In the genomic region with DNA sequence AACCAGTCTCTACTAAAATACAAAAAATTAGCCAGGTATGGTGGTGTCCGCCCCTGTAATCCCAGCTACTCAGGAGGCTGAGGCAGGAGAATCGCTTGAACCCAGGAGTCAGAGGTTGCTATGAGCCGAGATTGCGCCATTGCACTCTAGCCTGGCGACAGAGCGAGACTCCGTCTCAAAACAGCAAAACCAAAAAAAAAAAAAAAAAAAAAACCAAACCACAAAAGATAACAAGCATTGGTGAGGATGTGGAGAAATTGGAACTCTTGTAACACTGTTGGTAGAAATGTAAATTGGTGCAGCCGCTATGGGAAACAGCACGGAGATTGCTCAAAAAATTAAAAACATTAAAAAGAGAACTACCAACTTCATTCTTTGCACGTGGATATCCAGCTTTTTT, we compare ENCODE assay signal across 19 cellular contexts.
DNase-seq lines count a peak whose midpoint lies in the region; ATAC-seq and TF ChIP-seq lines count a peak whose summit lies in the region.
"Had no signal": no experiment of that assay in that cellular context is flagged by ENCODE, and none has a peak within 500 bp of the region (broad histone marks: within the 10 kb centered on the region; RNA-seq: fewer than 3 reads in every experiment).

No MANE protein-coding gene starts in this region.

- no peak overlapping the region for H2AK5ac ChIP-seq in mesendoderm (ENCODE audit: low read length)

- H3K18ac ChIP-seq in mesendoderm (ENCODE audit: low read length), result no peak overlapping the region

- no peak for DNase-seq in activated naive CD4-positive, alpha-beta T cell treated with anti-CD3 and anti-CD28 coated beads, Interleukin-2, amount 50 U/mL, for 72 hours (ENCODE audit: low spot score in 2 of 2)
- DNase-seq in NB4 (ENCODE audit: low read depth) (peak; percentile 68), posterior vena cava (ENCODE audit: low spot score) (peak; percentile 35), ascending aorta (ENCODE audit: low spot score in 2 of 2) (no peak), NCI-H524 treated with DMSO at 0.1 percent for 48 hours (lab: John Stamatoyannopoulos, UW) (no peak), mesendoderm (no peak)
- peak; percentile 7 for DNase-seq in central memory CD4-positive, alpha-beta T cell
- DNase-seq: activated CD8-positive, alpha-beta memory T cell treated with anti-CD3 and anti-CD28 coated beads, Interleukin-2, amount 10 ng/mL, durations not matched to agents 7 days and 5 days; body of pancreas; cortex of kidney; DMS 273 treated with DMSO at 0.1 percent for 48 hours; GDM1; hypothalamus; NCI-H1694; stimulated activated CD4-positive, alpha-beta T cell treated with anti-CD3 and anti-CD28 coated beads, Interleukin-12 subunit alpha, Interleukin-12 subunit beta, amount 100 ng/mL, for 4 hours had no signal

- H4K5ac ChIP-seq in mesendoderm (ENCODE audit: low read length), result no peak overlapping the region

- H3K4me3 ChIP-seq in NB4 (ENCODE audit: low read depth, low read length) (no peak overlapping the region), ascending aorta (no peak overlapping the region), mesendoderm (ENCODE audit: low read length) (no peak overlapping the region)
- H3K4me3 ChIP-seq: body of pancreas, GM12878 had no signal

- no peak for TF ChIP-seq CTCF in NB4 (IDR thresholded peaks at IDR 0.05; ENCODE audit: low read depth, low read length)
- TF ChIP-seq CTCF in ascending aorta (IDR thresholded peaks at IDR 0.05), result no peak

- no peak overlapping the region for H2BK120ac ChIP-seq in mesendoderm (ENCODE audit: low read depth, low read length)

- H3K79me2 ChIP-seq in mesendoderm (ENCODE audit: control insufficient read depth, insufficient read depth, low read length), result peaks cover 5% of the 10 kb centered on the region

- H4K8ac ChIP-seq in mesendoderm (ENCODE audit: low read depth, low read length), result no peak overlapping the region

- H3K4me1 ChIP-seq in ascending aorta, result peaks cover 0 to 3% of the 10 kb centered on the region in 2 donors
- no peaks in the 10 kb centered on the region for H3K4me1 ChIP-seq in mesendoderm (ENCODE audit: control insufficient read depth, low read depth, low read length)
- H3K4me1 ChIP-seq: body of pancreas had no signal

- H3K4me1 Mint-ChIP-seq in activated naive CD4-positive, alpha-beta T cell treated with anti-CD3 and anti-CD28 coated beads, Interleukin-2, amount 50 U/mL, for 24 hours, result peaks cover 38% of the 10 kb centered on the region

- H3K9me3 ChIP-seq in ascending aorta, result no peaks in the 10 kb centered on the region
- H3K9me3 ChIP-seq: body of pancreas had no signal

- ATAC-seq in activated naive CD4-positive, alpha-beta T cell treated with anti-CD3 and anti-CD28 coated beads, Interleukin-2, amount 50 U/mL, for 72 hours, result no peak
- ATAC-seq: activated CD8-positive, alpha-beta memory T cell treated with anti-CD3 and anti-CD28 coated beads, Interleukin-2, amount 10 ng/mL, durations not matched to agents 7 days and 5 days; body of pancreas; GM12878 had no signal

- no peak overlapping the region for H3K23ac ChIP-seq in mesendoderm (ENCODE audit: low read length)

- peak overlapping the region; percentile 35 for H3K27ac Mint-ChIP-seq in activated naive CD4-positive, alpha-beta T cell treated with anti-CD3 and anti-CD28 coated beads, Interleukin-2, amount 50 U/mL, for 24 hours
- H3K27ac Mint-ChIP-seq in activated naive CD4-positive, alpha-beta T cell treated with anti-CD3 and anti-CD28 coated beads, Interleukin-2, amount 50 U/mL, for 72 hours, result no peak overlapping the region
- H3K27ac Mint-ChIP-seq: activated CD8-positive, alpha-beta memory T cell treated with anti-CD3 and anti-CD28 coated beads, Interleukin-2, amount 10 ng/mL, durations not matched to agents 7 days and 5 days had no signal

- no peaks in the 10 kb centered on the region for H3K9me3 Mint-ChIP-seq in activated naive CD4-positive, alpha-beta T cell treated with anti-CD3 and anti-CD28 coated beads, Interleukin-2, amount 50 U/mL, for 24 hours
- no peaks in the 10 kb centered on the region for H3K9me3 Mint-ChIP-seq in activated naive CD4-positive, alpha-beta T cell treated with anti-CD3 and anti-CD28 coated beads, Interleukin-2, amount 50 U/mL, for 72 hours
- H3K9me3 Mint-ChIP-seq: neural crest cell had no signal

- H3K36me3 ChIP-seq in ascending aorta (no peaks in the 10 kb centered on the region), mesendoderm (ENCODE audit: control insufficient read depth, insufficient read depth, low read length) (no peaks in the 10 kb centered on the region)

- H3K27me3 Mint-ChIP-seq in activated naive CD4-positive, alpha-beta T cell treated with anti-CD3 and anti-CD28 coated beads, Interleukin-2, amount 50 U/mL, for 24 hours, result no peaks in the 10 kb centered on the region
- H3K27me3 Mint-ChIP-seq: activated CD8-positive, alpha-beta memory T cell treated with anti-CD3 and anti-CD28 coated beads, Interleukin-2, amount 10 ng/mL, durations not matched to agents 7 days and 5 days had no signal

- H3K4me3 Mint-ChIP-seq in activated naive CD4-positive, alpha-beta T cell treated with anti-CD3 and anti-CD28 coated beads, Interleukin-2, amount 50 U/mL, for 24 hours, result no peak overlapping the region
- H3K4me3 Mint-ChIP-seq: activated CD8-positive, alpha-beta memory T cell treated with anti-CD3 and anti-CD28 coated beads, Interleukin-2, amount 10 ng/mL, durations not matched to agents 7 days and 5 days; neural crest cell had no signal

- peaks cover 2% of the 10 kb centered on the region for H3K36me3 Mint-ChIP-seq in activated naive CD4-positive, alpha-beta T cell treated with anti-CD3 and anti-CD28 coated beads, Interleukin-2, amount 50 U/mL, for 24 hours
- no peaks in the 10 kb centered on the region for H3K36me3 Mint-ChIP-seq in activated naive CD4-positive, alpha-beta T cell treated with anti-CD3 and anti-CD28 coated beads, Interleukin-2, amount 50 U/mL, for 72 hours
- H3K36me3 Mint-ChIP-seq: activated CD8-positive, alpha-beta memory T cell treated with anti-CD3 and anti-CD28 coated beads, Interleukin-2, amount 10 ng/mL, durations not matched to agents 7 days and 5 days had no signal

- no peak for TF ChIP-seq POLR2A in NB4 (IDR thresholded peaks at IDR 0.05; ENCODE audit: extremely low read depth, insufficient read length)

- H2BK15ac ChIP-seq in mesendoderm (replicated peaks; ENCODE audit: low read depth), result no peak overlapping the region

- H2BK5ac ChIP-seq in mesendoderm (ENCODE audit: low read length), result no peak overlapping the region

- H3K27me3 ChIP-seq in ascending aorta, result no peaks in the 10 kb centered on the region
- no peaks in the 10 kb centered on the region for H3K27me3 ChIP-seq in mesendoderm (ENCODE audit: insufficient read depth, low read length, poor library complexity)
- H3K27me3 ChIP-seq: body of pancreas had no signal

- H3K9ac ChIP-seq in mesendoderm (ENCODE audit: low read length), result no peak overlapping the region

- H3K4ac ChIP-seq in mesendoderm (ENCODE audit: low read depth, low read length), result no peak overlapping the region

- H3K56ac ChIP-seq in mesendoderm (ENCODE audit: low read length), result no peak overlapping the region

- no CpG with 5 or more reads among the region's 10 CpGs for WGBS in mesendoderm (ENCODE audit: extremely low coverage, insufficient coverage, low lambda C conversion rate)

- no peak overlapping the region for H3K4me2 ChIP-seq in mesendoderm (ENCODE audit: low read length)

- H3K27ac ChIP-seq in ascending aorta, result no peak overlapping the region
- H3K27ac ChIP-seq in mesendoderm (ENCODE audit: low read depth, low read length), result no peak overlapping the region
- H3K27ac ChIP-seq: body of pancreas, RWPE1 had no signal

- H3K79me1 ChIP-seq in mesendoderm (ENCODE audit: low read length), result peaks cover 5% of the 10 kb centered on the region

- intact Hi-C loops in posterior vena cava (cut with DNase I) (no loop called here), ascending aorta (cut with DNase I) (no loop called here)

Comparison
In these comparisons a context has a peak if more than half of its experiments do, and no peak if none do; other contexts are left out.
1. DNase-seq: peak in NB4 (single experiment), central memory CD4-positive, alpha-beta T cell (single experiment) and posterior vena cava (single experiment); none in activated naive CD4-positive, alpha-beta T cell treated with anti-CD3 and anti-CD28 coated beads, Interleukin-2, amount 50 U/mL, for 72 hours (0 of 2), ascending aorta (0 of 2), NCI-H524 treated with DMSO at 0.1 percent for 48 hours (single experiment) and mesendoderm (single experiment).